ENCODE assay signal across 19 cellular contexts in the genomic region with DNA sequence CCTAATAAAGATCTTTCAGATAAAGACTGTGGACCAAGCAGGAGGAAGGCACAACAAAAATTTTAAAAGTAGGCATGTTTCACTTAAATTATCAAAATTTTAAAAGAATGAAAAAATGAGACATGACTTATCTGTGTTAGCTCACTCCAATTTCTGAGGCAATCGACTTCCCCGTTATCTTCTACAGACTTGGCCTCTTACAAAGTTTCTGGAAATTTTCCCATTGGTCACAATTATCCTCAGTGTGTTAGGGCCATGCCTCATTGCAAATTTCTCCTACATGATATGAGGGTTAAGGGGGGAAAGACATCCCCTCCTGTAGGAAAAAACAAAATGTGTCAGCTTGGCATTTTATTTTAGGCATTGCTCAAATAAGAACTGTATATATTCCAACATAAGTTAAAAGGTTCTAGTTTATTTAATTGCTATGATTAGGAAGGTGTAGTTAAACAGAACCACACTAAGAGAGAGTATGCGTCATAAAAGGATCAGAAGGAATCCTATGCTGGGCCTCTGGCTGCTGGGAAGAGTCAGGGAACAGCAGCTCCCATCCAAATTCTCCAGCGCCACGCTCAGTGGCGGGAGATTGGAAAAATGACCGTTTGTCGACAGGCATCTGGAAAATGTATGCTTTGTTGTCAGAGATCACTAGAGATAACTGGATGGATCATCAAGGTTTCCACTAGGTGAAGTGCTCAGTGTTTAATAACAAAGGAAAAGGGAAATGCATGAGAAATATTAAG.
DNase-seq lines count a peak whose midpoint lies in the region; ATAC-seq and TF ChIP-seq lines count a peak whose summit lies in the region.
"Had no signal": no experiment of that assay in that cellular context is flagged by ENCODE, and none has a peak within 500 bp of the region (broad histone marks: within the 10 kb centered on the region; RNA-seq: fewer than 3 reads in every experiment).

No MANE protein-coding gene starts in this region.

- H4K8ac ChIP-seq in H9 (replicated peaks; ENCODE audit: insufficient read length, low read depth, low read length): no peak overlapping the region

- no peak overlapping the region for H3K4me2 ChIP-seq in H9 (ENCODE audit: insufficient read depth, insufficient read length, low read length)
- H3K4me2 ChIP-seq: PC-9 had no signal

- TF ChIP-seq CTCF in fibroblast of pulmonary artery (IDR thresholded peaks at IDR 0.05; ENCODE audit: low read length, missing control alignments) (no peak), H9 (conservative IDR thresholded peaks at IDR 0.05) (no peak)

- no peak overlapping the region for H3T11ph ChIP-seq in H9 (ENCODE audit: low read length)

- no peak overlapping the region for H2AFZ ChIP-seq in H9 (ENCODE audit: low read length)
- H2AFZ ChIP-seq: PC-9 had no signal

- H2AK5ac ChIP-seq in H9 (ENCODE audit: insufficient read length, low read length): no peak overlapping the region

- H3K27ac ChIP-seq in right cardiac atrium (ENCODE audit: low read length) (no peak overlapping the region), H9 (ENCODE audit: insufficient read length, low read depth, low read length) (no peak overlapping the region)
- H3K27ac ChIP-seq: PC-9, SK-N-MC had no signal

- H3K4me3 ChIP-seq in right cardiac atrium (ENCODE audit: low read length): no peak overlapping the region
- no peak overlapping the region for H3K4me3 ChIP-seq in fibroblast of pulmonary artery (replicated peaks; ENCODE audit: low read depth, low read length)
- H3K4me3 ChIP-seq: K562, PC-9, SK-N-MC had no signal

- H3K23me2 ChIP-seq in H9 (ENCODE audit: insufficient read length, low read depth, low read length, poor library complexity, severe bottlenecking): no peaks in the 10 kb centered on the region

- no peaks in the 10 kb centered on the region for H3K27me3 Mint-ChIP-seq in natural killer cell treated with Interleukin-12 subunit alpha and Interleukin-12 subunit beta and Interleukin-15 and Interleukin-18, amount 100 ng/mL, for 72 hours
- H3K27me3 Mint-ChIP-seq in activated CD4-positive, alpha-beta T cell treated with anti-CD3 and anti-CD28 coated beads, Interleukin-2, amount 10 ng/mL, durations not matched to agents 24 days and 14 days: peaks cover 36% of the 10 kb centered on the region
- peaks cover 11% of the 10 kb centered on the region for H3K27me3 Mint-ChIP-seq in H9 (ENCODE audit: low read depth)

- H3K27me3 ChIP-seq in right cardiac atrium (ENCODE audit: control insufficient read depth, insufficient read depth) (no peaks in the 10 kb centered on the region), H9 (ENCODE audit: insufficient read depth, low read length) (no peaks in the 10 kb centered on the region)

- H4K91ac ChIP-seq in H9 (ENCODE audit: insufficient read length, low read depth, low read length): no peak overlapping the region

- intact Hi-C loops in right cardiac atrium (cut with DNase I) (no loop called here), left ventricle myocardium superior (cut with micrococcal nuclease) (no loop called here)
- intact Hi-C loops in activated CD4-positive, alpha-beta T cell treated with anti-CD3 and anti-CD28 coated beads, Interleukin-2, amount 10 ng/mL, durations not matched to agents 24 days and 14 days (cut with micrococcal nuclease): no loop called here

- 54% methylated on average over 8 of the region's 8 CpGs for WGBS in right cardiac atrium
- WGBS in H9 (ENCODE audit: extremely low coverage, insufficient read length, low lambda C conversion rate): no CpG with 5 or more reads among the region's 8 CpGs

- H3K4me3 Mint-ChIP-seq in natural killer cell treated with Interleukin-12 subunit alpha and Interleukin-12 subunit beta and Interleukin-15 and Interleukin-18, amount 100 ng/mL, for 72 hours: no peak overlapping the region
- no peak overlapping the region for H3K4me3 Mint-ChIP-seq in activated CD4-positive, alpha-beta T cell treated with anti-CD3 and anti-CD28 coated beads, Interleukin-2, amount 10 ng/mL, durations not matched to agents 24 days and 14 days
- no peak overlapping the region for H3K4me3 Mint-ChIP-seq in H9
- H3K4me3 Mint-ChIP-seq: CD14-positive monocyte had no signal

- peak overlapping the region; percentile 36 to 41 for H3K27ac Mint-ChIP-seq in natural killer cell treated with Interleukin-12 subunit alpha and Interleukin-12 subunit beta and Interleukin-15 and Interleukin-18, amount 100 ng/mL, for 72 hours
- H3K27ac Mint-ChIP-seq in activated CD4-positive, alpha-beta T cell treated with anti-CD3 and anti-CD28 coated beads, Interleukin-2, amount 10 ng/mL, durations not matched to agents 24 days and 14 days: no peak overlapping the region
- no peak overlapping the region for H3K27ac Mint-ChIP-seq in H9

- no peak overlapping the region for H3K18ac ChIP-seq in H9 (ENCODE audit: insufficient read length, low read depth, low read length)

- H2BK20ac ChIP-seq in H9 (ENCODE audit: low read depth, low read length, poor library complexity, severe bottlenecking): no peak overlapping the region

- H3K9me3 Mint-ChIP-seq in natural killer cell treated with Interleukin-12 subunit alpha and Interleukin-12 subunit beta and Interleukin-15 and Interleukin-18, amount 100 ng/mL, for 72 hours: no peaks in the 10 kb centered on the region
- H3K9me3 Mint-ChIP-seq in activated CD4-positive, alpha-beta T cell treated with anti-CD3 and anti-CD28 coated beads, Interleukin-2, amount 10 ng/mL, durations not matched to agents 24 days and 14 days: peaks cover 7% of the 10 kb centered on the region
- no peaks in the 10 kb centered on the region for H3K9me3 Mint-ChIP-seq in H9

- no peak overlapping the region for H2BK5ac ChIP-seq in H9 (ENCODE audit: insufficient read length, low read length)

- H3K56ac ChIP-seq in H9 (ENCODE audit: insufficient read length, low read depth, low read length): no peak overlapping the region

- no peak overlapping the region for H3K9ac ChIP-seq in H9 (ENCODE audit: extremely low read depth, insufficient read length, low read length)

- DNase-seq in right cardiac atrium (no peak), left ventricle myocardium superior (no peak), fibroblast of pulmonary artery (ENCODE audit: low read depth) (peak; percentile 71), H9 (no peak)
- DNase-seq in natural killer cell treated with Interleukin-12 subunit alpha and Interleukin-12 subunit beta and Interleukin-15 and Interleukin-18, amount 100 ng/mL, for 72 hours (ENCODE audit: low spot score): no peak
- DNase-seq in activated CD4-positive, alpha-beta T cell treated with anti-CD3 and anti-CD28 coated beads, Interleukin-2, amount 10 ng/mL, durations not matched to agents 24 days and 14 days: no peak
- DNase-seq: GDM1, NCI-H1092, NCI-H1436 treated with DMSO at 0.1 percent for 48 hours, NCI-H1930, NCI-H2227 treated with DMSO at 0.1 percent for 48 hours, NCI-H510A, PC-9, RPMI8226, SHP77 had no signal

- H3K4me1 ChIP-seq in right cardiac atrium (ENCODE audit: control insufficient read depth, insufficient read depth, low read length) (no peaks in the 10 kb centered on the region), H9 (ENCODE audit: insufficient read depth, low read length) (no peaks in the 10 kb centered on the region)

- no peak overlapping the region for H2BK12ac ChIP-seq in H9 (ENCODE audit: insufficient read length, low read depth, low read length)

- H3K9me3 ChIP-seq in right cardiac atrium (ENCODE audit: control insufficient read depth, low read length) (no peaks in the 10 kb centered on the region), H9 (ENCODE audit: control insufficient read depth, low read depth, low read length) (no peaks in the 10 kb centered on the region)

- H3K79me2 ChIP-seq in H9 (ENCODE audit: insufficient read depth, low read length): no peaks in the 10 kb centered on the region

- H3K23ac ChIP-seq in H9 (ENCODE audit: insufficient read length, low read depth, low read length): no peak overlapping the region

- no peak overlapping the region for H2BK120ac ChIP-seq in H9 (ENCODE audit: low read depth, low read length, poor library complexity, severe bottlenecking)

- ATAC-seq in right cardiac atrium (peak; percentile 83 to 93), left ventricle myocardium superior (no peak), HG03520 (IDR thresholded peaks at IDR 0.05; ENCODE audit: unreplicated experiment) (no peak)
- no peak for ATAC-seq in natural killer cell treated with Interleukin-12 subunit alpha and Interleukin-12 subunit beta and Interleukin-15 and Interleukin-18, amount 100 ng/mL, for 72 hours
- ATAC-seq: K562 had no signal

- peaks cover 10% of the 10 kb centered on the region for H3K36me3 Mint-ChIP-seq in natural killer cell treated with Interleukin-12 subunit alpha and Interleukin-12 subunit beta and Interleukin-15 and Interleukin-18, amount 100 ng/mL, for 72 hours
- H3K36me3 Mint-ChIP-seq in activated CD4-positive, alpha-beta T cell treated with anti-CD3 and anti-CD28 coated beads, Interleukin-2, amount 10 ng/mL, durations not matched to agents 24 days and 14 days (ENCODE audit: low read depth): peaks cover 2% of the 10 kb centered on the region
- no peaks in the 10 kb centered on the region; a peak in 1 of 7 replicates for H3K36me3 Mint-ChIP-seq in H9 (ENCODE audit: insufficient read depth in 1 of 3, low read depth in 3 of 3)
- H3K36me3 Mint-ChIP-seq: CD14-positive monocyte had no signal

- no peak overlapping the region for H2BK15ac ChIP-seq in H9 (ENCODE audit: low read depth, low read length)

- no peaks in the 10 kb centered on the region for H3K79me1 ChIP-seq in H9 (ENCODE audit: insufficient read depth, low read depth, low read length, poor library complexity, severe bottlenecking)

- no peak overlapping the region for H4K5ac ChIP-seq in H9 (ENCODE audit: insufficient read length, low read depth, low read length)

- H3K14ac ChIP-seq in H9 (ENCODE audit: insufficient read depth, low read length): no peak overlapping the region

- no peaks in the 10 kb centered on the region for H4K20me1 ChIP-seq in H9 (ENCODE audit: control insufficient read depth, insufficient read depth, insufficient read length)

- H3K4me1 Mint-ChIP-seq in natural killer cell treated with Interleukin-12 subunit alpha and Interleukin-12 subunit beta and Interleukin-15 and Interleukin-18, amount 100 ng/mL, for 72 hours (ENCODE audit: low read depth in 2 of 2): peaks cover 73 to 75% of the 10 kb centered on the region in 2 donors
- peaks cover 46% of the 10 kb centered on the region for H3K4me1 Mint-ChIP-seq in activated CD4-positive, alpha-beta T cell treated with anti-CD3 and anti-CD28 coated beads, Interleukin-2, amount 10 ng/mL, durations not matched to agents 24 days and 14 days
- peaks cover 2 to 7% of the 10 kb centered on the region in 2 experiments; a peak in 2 of 4 replicates for H3K4me1 Mint-ChIP-seq in H9
- H3K4me1 Mint-ChIP-seq: CD14-positive monocyte had no signal

- no peak overlapping the region for H3K4ac ChIP-seq in H9 (ENCODE audit: low read depth, low read length)

Comparison
In these comparisons a context has a peak if more than half of its experiments do, and no peak if none do; other contexts are left out.
1. ATAC-seq: peak in right cardiac atrium (2 of 2); none in left ventricle myocardium superior (single experiment), natural killer cell treated with Interleukin-12 subunit alpha and Interleukin-12 subunit beta and Interleukin-15 and Interleukin-18, amount 100 ng/mL, for 72 hours (0 of 2) and HG03520 (single experiment).
2. H3K27ac Mint-ChIP-seq: peak in natural killer cell treated with Interleukin-12 subunit alpha and Interleukin-12 subunit beta and Interleukin-15 and Interleukin-18, amount 100 ng/mL, for 72 hours (2 of 2); none in activated CD4-positive, alpha-beta T cell treated with anti-CD3 and anti-CD28 coated beads, Interleukin-2, amount 10 ng/mL, durations not matched to agents 24 days and 14 days (single experiment) and H9 (0 of 3).